In genomic region chr12:1776139-1776975, GRCh38 we compare ENCODE assay signal across 10 cellular contexts. TPM values are rescaled to one million over a fixed set of nuclear protein-coding genes. Genes with fewer than 3 reads are reported as not detected.
A peak's percentile ranks its signal among the peaks of the same experiment; 100 is the strongest.
DNase-seq lines count a peak whose midpoint lies in the region; ATAC-seq, FAIRE-seq and TF ChIP-seq lines count a peak whose summit lies in the region.
"Had no signal": no experiment of that assay in that cellular context is flagged by ENCODE, and none has a peak within 500 bp of the region (broad histone marks: within the 10 kb centered on the region; RNA-seq: fewer than 3 reads in every experiment).

No MANE protein-coding gene starts in this region.

- H3K36me3 ChIP-seq in PC-3 (ENCODE audit: low read depth, low read length) (peaks cover 21% of the 10 kb centered on the region), gastrocnemius medialis (peaks cover 0 to 6% of the 10 kb centered on the region in 2 donors)

- peak overlapping the region; percentile 33 for H3K4me3 ChIP-seq in PC-3 (ENCODE audit: low read length)
- H3K4me3 ChIP-seq in gastrocnemius medialis: no peak overlapping the region
- H3K4me3 ChIP-seq: mucosa of descending colon had no signal

- H2AFZ ChIP-seq in PC-3 (ENCODE audit: low read length): 0 out of 2 replicates have a peak overlapping the region, but pooled peaks have one; percentile 36

- in situ Hi-C loops in gastrocnemius medialis (cut with MboI; ENCODE audit: low sequenced_read_pairs in 4 of 4): no loop called here

- H3K27ac ChIP-seq in PC-3 (ENCODE audit: low read length): peak overlapping the region; percentile 77
- H3K27ac ChIP-seq in gastrocnemius medialis: peak overlapping the region; percentile 23 to 83 (median 69)

- H3K27me3 ChIP-seq in PC-3 (ENCODE audit: low read length) (no peaks in the 10 kb centered on the region), gastrocnemius medialis (no peaks in the 10 kb centered on the region)

- H3K9me3 ChIP-seq in PC-3 (ENCODE audit: low read length) (no peaks in the 10 kb centered on the region), gastrocnemius medialis (no peaks in the 10 kb centered on the region)
- H3K9me3 ChIP-seq: mucosa of descending colon had no signal

- H3K4me1 ChIP-seq in PC-3 (ENCODE audit: insufficient read depth, low read length) (peaks cover 35% of the 10 kb centered on the region), gastrocnemius medialis (peaks cover 49 to 57% of the 10 kb centered on the region in 2 donors)

- DNase-seq in H54 (ENCODE audit: insufficient read length, low spot score) (no peak), PC-3 (peak; percentile 88), gastrocnemius medialis (no peak), AG08396 (ENCODE audit: low spot score) (no peak), DMS153 (lab: John Stamatoyannopoulos, UW) (no peak), GM20000 (ENCODE audit: low spot score) (no peak)
- DNase-seq: aorta, mucosa of descending colon had no signal

- H3K4me2 ChIP-seq in PC-3 (ENCODE audit: low read length): peak overlapping the region; percentile 69

- ATAC-seq in PC-3 (peak; percentile 94), esophagus mucosa (peak; percentile 82), gastrocnemius medialis (no peak)
- ATAC-seq: mucosa of descending colon had no signal

- H3K9me2 ChIP-seq in PC-3 (replicated peaks; ENCODE audit: low read length): no peaks in the 10 kb centered on the region

- TF ChIP-seq CTCF in PC-3 (conservative IDR thresholded peaks at IDR 0.05; ENCODE audit: low read depth, low read length): no peak
- no peak for TF ChIP-seq CTCF in gastrocnemius medialis (IDR thresholded peaks at IDR 0.05 in 4 of 5, conservative IDR thresholded peaks at IDR 0.05 in 1 of 5)
- no peak for TF ChIP-seq CTCF in GM20000 (IDR thresholded peaks at IDR 0.05; ENCODE audit: extremely low read depth, missing control alignments)

- intact Hi-C loops in PC-3 (cut with micrococcal nuclease): no loop called here
- intact Hi-C loops in gastrocnemius medialis (cut with DNase I; ENCODE audit: low total_unique reads): no loop called here

- CTCF ChIA-PET in PC-3 (lab: Charles Lee): interaction anchor here (0.7 kb wide), 1 partner anchor 118 kb away, joined by 5 read pairs; no protein-coding TSS in a partner anchor

- peaks cover 6% of the 10 kb centered on the region; the same call in 1 of the 2 replicates for H3K79me2 ChIP-seq in PC-3 (ENCODE audit: low read length)

- peak; percentile 97 for FAIRE-seq in H54 (lab: Jason Lieb, UNC)

- H3K9ac ChIP-seq in PC-3 (ENCODE audit: low read length): peak overlapping the region; percentile 11; the same call in 1 of the 2 replicates

- POLR2A ChIA-PET in PC-3 (lab: Charles Lee; ENCODE audit: unreplicated experiment): no interaction called here

- H3F3A ChIP-seq in PC-3 (ENCODE audit: low read length, unreplicated experiment): no peaks in the 10 kb centered on the region

- TF ChIP-seq POLR2A in H54 (IDR thresholded peaks at IDR 0.05; ENCODE audit: low read depth, low read length): no peak
- TF ChIP-seq POLR2A in gastrocnemius medialis (IDR thresholded peaks at IDR 0.05): no peak

- H4K20me1 ChIP-seq in PC-3 (ENCODE audit: low read length): no peaks in the 10 kb centered on the region

- no TSS peak for BruUV-seq in PC-3 (replicated peaks; lab: Mats Ljungman, UMichigan)

RNA-seq across cellular contexts. Expression of gene LRTM2, which starts 44.0 kb away (rescaled TPM):
- not detected in 2 replicates for total RNA-seq in PC-3 (2014; rRNA removed)
- total RNA-seq in esophagus mucosa: not detected
- not detected for total RNA-seq in gastrocnemius medialis
- total RNA-seq: aorta; mucosa of descending colon; T-helper 2 cell treated with Interferon-gamma antibody and Interleukin-4, amounts not matched to agents 100 ng/mL and 5 ng/mL, for 36 hours had no signal

Comparison
In these comparisons a context has a peak if more than half of its experiments do, and no peak if none do; other contexts are left out.
1. ATAC-seq: peak in PC-3 (single experiment) and esophagus mucosa (single experiment); none in gastrocnemius medialis (0 of 2).